32 cellular contexts compared by ENCODE assay signal in the genomic region with DNA sequence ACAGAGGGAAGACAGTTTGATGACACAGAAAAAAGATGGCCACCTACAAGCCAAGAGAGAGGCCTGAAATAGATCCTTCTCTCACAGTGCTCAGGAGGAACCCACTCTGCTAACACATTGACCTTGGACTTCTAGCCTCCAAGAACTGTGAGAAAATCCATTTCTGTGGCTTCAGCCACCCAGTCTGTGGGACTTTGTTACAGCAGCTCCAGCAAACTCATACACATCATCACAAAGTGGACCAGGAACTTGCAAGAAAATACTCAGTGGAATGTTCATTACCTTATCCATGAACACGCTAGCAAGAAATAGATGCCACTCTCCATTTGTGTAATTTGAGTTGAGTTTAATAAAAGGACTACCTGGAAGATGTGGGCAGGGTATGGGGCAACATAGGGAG. TPM values are rescaled to one million over a fixed set of nuclear protein-coding genes. Genes with fewer than 3 reads are reported as not detected.
"Had no signal": no experiment of that assay in that cellular context is flagged by ENCODE, and none has a peak within 500 bp of the region (broad histone marks: within the 10 kb centered on the region; RNA-seq: fewer than 3 reads in every experiment).

No MANE protein-coding gene starts in this region.

- H3K9me3 ChIP-seq: ovary, psoas muscle, spleen, stomach, thoracic aorta, thyroid gland, upper lobe of left lung, vagina had no signal

- H3K36me3 Mint-ChIP-seq: natural killer cell; neural progenitor cell; stimulated activated effector memory CD8-positive, alpha-beta T cell treated with anti-CD3 and anti-CD28 coated beads, Interleukin-12 subunit alpha, Interleukin-12 subunit beta, amount 100 ng/mL, for 72 hours; stimulated activated naive B cell treated with anti-CD40 and anti-IgM and Interleukin-4, amounts not matched to agents 10 μg/mL and 1 μg/mL and 100 μg/mL, for 72 hours had no signal

- H3K27me3 ChIP-seq: neural progenitor cell, ovary, thyroid gland, tibial nerve, upper lobe of left lung, vagina had no signal

- H3K4me3 Mint-ChIP-seq: natural killer cell; nephron; neural progenitor cell; stimulated activated effector memory CD8-positive, alpha-beta T cell treated with anti-CD3 and anti-CD28 coated beads, Interleukin-12 subunit alpha, Interleukin-12 subunit beta, amount 100 ng/mL, for 72 hours; stimulated activated naive B cell treated with anti-CD40 and anti-IgM and Interleukin-4, amounts not matched to agents 10 μg/mL and 1 μg/mL and 100 μg/mL, for 72 hours; stimulated activated naive CD8-positive, alpha-beta T cell treated with anti-CD3 and anti-CD28 coated beads, Interleukin-15, Interleukin-2, amounts not matched to agents 100 ng/mL and 50 ng/mL, for 24 hours had no signal

- ATAC-seq: natural killer cell; psoas muscle; right cardiac atrium; sciatic nerve; stimulated activated effector memory CD8-positive, alpha-beta T cell treated with anti-CD3 and anti-CD28 coated beads, Interleukin-12 subunit alpha, Interleukin-12 subunit beta, amount 100 ng/mL, for 72 hours; stimulated activated naive B cell treated with anti-CD40 and anti-IgM and Interleukin-4, amounts not matched to agents 10 μg/mL and 1 μg/mL and 100 μg/mL, for 72 hours had no signal

- DNase-seq: natural killer cell; occipital lobe; ovary; posterior cingulate gyrus; psoas muscle; right cardiac atrium; spleen; stimulated activated CD4-positive, alpha-beta T cell treated with anti-CD3 and anti-CD28 coated beads, Interleukin-12 subunit alpha, Interleukin-12 subunit beta, amount 100 ng/mL, for 4 hours; stimulated activated CD4-positive, alpha-beta T cell treated with anti-CD3 and anti-CD28 coated beads, Interleukin-2, amount 100 ng/mL, for 24 hours; stimulated activated CD4-positive, alpha-beta T cell treated with anti-CD3 and anti-CD28 coated beads, Interleukin-2, amount 100 ng/mL, for 48 hours; stimulated activated CD4-positive, alpha-beta T cell treated with anti-CD3 and anti-CD28 coated beads, Interleukin-4, amount 100 ng/mL, for 24 hours; stimulated activated naive B cell treated with anti-CD40 and anti-IgM and Interleukin-4, amounts not matched to agents 10 μg/mL and 1 μg/mL and 100 μg/mL, for 72 hours; stimulated activated naive CD4-positive, alpha-beta T cell treated with Interleukin-2 at 50 U/mL for 16 hours; stomach; thyroid gland; trophoblast cell; upper lobe of left lung had no signal

- H3K4me2 ChIP-seq: neural progenitor cell, smooth muscle cell had no signal

- H3K79me2 ChIP-seq: parathyroid adenoma had no signal

- H3K27ac ChIP-seq: neural progenitor cell, ovary, parathyroid adenoma, psoas muscle, skin epidermis, spleen, stomach, thoracic aorta, thyroid gland, tibial nerve, upper lobe of left lung, vagina had no signal

- H3K36me3 ChIP-seq: neural progenitor cell, ovary, spleen, stomach, thoracic aorta, thyroid gland, tibial nerve, upper lobe of left lung, vagina had no signal

- H3K4me3 ChIP-seq: neural progenitor cell, ovary, psoas muscle, skin epidermis, smooth muscle cell, spleen, stomach, thoracic aorta, thyroid gland, tibial nerve, upper lobe of left lung, vagina had no signal

- FAIRE-seq: urothelium cell line had no signal

- H3K9me3 Mint-ChIP-seq: natural killer cell; nephron; neural progenitor cell; stimulated activated effector memory CD8-positive, alpha-beta T cell treated with anti-CD3 and anti-CD28 coated beads, Interleukin-12 subunit alpha, Interleukin-12 subunit beta, amount 100 ng/mL, for 72 hours; stimulated activated naive B cell treated with anti-CD40 and anti-IgM and Interleukin-4, amounts not matched to agents 10 μg/mL and 1 μg/mL and 100 μg/mL, for 72 hours; stimulated activated naive CD8-positive, alpha-beta T cell treated with anti-CD3 and anti-CD28 coated beads, Interleukin-15, Interleukin-2, amounts not matched to agents 100 ng/mL and 50 ng/mL, for 24 hours had no signal

- H3K9ac ChIP-seq: neural progenitor cell, parathyroid adenoma had no signal

- H3K4me1 ChIP-seq: neural progenitor cell, psoas muscle, thyroid gland, tibial nerve, upper lobe of left lung, vagina had no signal

- H3K27ac Mint-ChIP-seq: natural killer cell; nephron; neural progenitor cell; progenitor cell of endocrine pancreas; stimulated activated effector memory CD8-positive, alpha-beta T cell treated with anti-CD3 and anti-CD28 coated beads, Interleukin-12 subunit alpha, Interleukin-12 subunit beta, amount 100 ng/mL, for 72 hours; stimulated activated naive B cell treated with anti-CD40 and anti-IgM and Interleukin-4, amounts not matched to agents 10 μg/mL and 1 μg/mL and 100 μg/mL, for 72 hours; stimulated activated naive CD8-positive, alpha-beta T cell treated with anti-CD3 and anti-CD28 coated beads, Interleukin-15, Interleukin-2, amounts not matched to agents 100 ng/mL and 50 ng/mL, for 24 hours had no signal

- H2AFZ ChIP-seq: neural progenitor cell, parathyroid adenoma had no signal

RNA-seq across cellular contexts. Expression of a gene that starts 38.1 kb away (rescaled TPM):
- total RNA-seq: natural killer cell, osteoblast, sciatic nerve, smooth muscle cell, stomach, subcutaneous adipose tissue, thoracic aorta, tibial nerve, vagina had no signal
- polyA plus RNA-seq: ovary, smooth muscle cell, spleen, stomach had no signal
